ENCODE assay signal across 14 cellular contexts in genomic region chr6:56245903-56246351, GRCh38. TPM values are rescaled to one million over a fixed set of nuclear protein-coding genes. Genes with fewer than 3 reads are reported as not detected.
DNase-seq lines count a peak whose midpoint lies in the region; ATAC-seq and TF ChIP-seq lines count a peak whose summit lies in the region.
"Had no signal": no experiment of that assay in that cellular context is flagged by ENCODE, and none has a peak within 500 bp of the region (broad histone marks: within the 10 kb centered on the region; RNA-seq: fewer than 3 reads in every experiment).

No MANE protein-coding gene starts in this region.

- H3K27ac Mint-ChIP-seq in effector memory CD8-positive, alpha-beta T cell = no peak overlapping the region

- no peaks in the 10 kb centered on the region for H3K36me3 Mint-ChIP-seq in effector memory CD8-positive, alpha-beta T cell (ENCODE audit: insufficient read depth)

- H3K4me3 Mint-ChIP-seq in effector memory CD8-positive, alpha-beta T cell = no peak overlapping the region

- no peak for TF ChIP-seq EP300 in gastroesophageal sphincter (IDR thresholded peaks at IDR 0.05)

- intact Hi-C loops in gastrocnemius medialis (cut with DNase I; ENCODE audit: low total_unique reads) = no loop called here

- WGBS in gastroesophageal sphincter (ENCODE audit: low coverage in 1 of 2), 2 donors = 0 to 8% methylated on average over 1 to 2 of the region's 2 CpGs

- H3K9me3 ChIP-seq in ES-I3 (ENCODE audit: control insufficient read depth, insufficient read depth, low read length) (no peaks in the 10 kb centered on the region), adipocyte (ENCODE audit: control insufficient read depth, low read length) (no peaks in the 10 kb centered on the region), gastroesophageal sphincter (no peaks in the 10 kb centered on the region), gastrocnemius medialis (no peaks in the 10 kb centered on the region)
- H3K9me3 ChIP-seq: HAP-1 had no signal

- H3K4me3 ChIP-seq in adipocyte (ENCODE audit: low read length) (peak overlapping the region; percentile 87), gastroesophageal sphincter (peak overlapping the region; percentile 49 to 61), gastrocnemius medialis (no peak overlapping the region)
- H3K4me3 ChIP-seq: BLaER1 treated with 17β-estradiol and CSF1 and Interleukin-3, amounts not matched to agents 10 nM and 100 nM; HAP-1 had no signal

- TF ChIP-seq CTCF in gastroesophageal sphincter (IDR thresholded peaks at IDR 0.05) = no peak
- TF ChIP-seq CTCF in gastrocnemius medialis (IDR thresholded peaks at IDR 0.05 in 4 of 5, conservative IDR thresholded peaks at IDR 0.05 in 1 of 5) = no peak

- H3K4me1 Mint-ChIP-seq in effector memory CD8-positive, alpha-beta T cell (ENCODE audit: low read depth in 2 of 2) = no peaks in the 10 kb centered on the region

- DNase-seq in adipocyte (ENCODE audit: low read depth) = peak; percentile 83
- no peak for DNase-seq in gastrocnemius medialis
- DNase-seq in hippocampal formation (lab: John Stamatoyannopoulos, UW) = no peak
- DNase-seq in effector memory CD8-positive, alpha-beta T cell = no peak
- no peak for DNase-seq in Kasumi-1 (lab: John Stamatoyannopoulos, UW)
- DNase-seq: activated naive CD4-positive, alpha-beta T cell treated with anti-CD3 and anti-CD28 coated beads, Interleukin-2, amount 50 U/mL, for 16 hours; NCI-H1436; WERI-Rb-1 had no signal

- H3K27me3 Mint-ChIP-seq in effector memory CD8-positive, alpha-beta T cell = no peaks in the 10 kb centered on the region

- H3K27me3 ChIP-seq in adipocyte (replicated peaks; ENCODE audit: control insufficient read depth, insufficient read depth, low read length) (no peaks in the 10 kb centered on the region), gastroesophageal sphincter (peaks cover 8% of the 10 kb centered on the region), gastrocnemius medialis (no peaks in the 10 kb centered on the region)
- H3K27me3 ChIP-seq: BLaER1 treated with 17β-estradiol and CSF1 and Interleukin-3, amounts not matched to agents 10 nM and 100 nM had no signal

- H3K9me3 Mint-ChIP-seq in effector memory CD8-positive, alpha-beta T cell = peaks cover 0 to 9% of the 10 kb centered on the region in 2 donors

- H3K36me3 ChIP-seq in ES-I3 (ENCODE audit: insufficient read depth, low read length) (no peaks in the 10 kb centered on the region), adipocyte (ENCODE audit: control insufficient read depth, insufficient read depth, low read length, severe bottlenecking) (no peaks in the 10 kb centered on the region), gastroesophageal sphincter (no peaks in the 10 kb centered on the region), gastrocnemius medialis (no peaks in the 10 kb centered on the region)
- H3K36me3 ChIP-seq: BLaER1 treated with 17β-estradiol and CSF1 and Interleukin-3, amounts not matched to agents 10 nM and 100 nM; HAP-1; WERI-Rb-1 had no signal

- peak overlapping the region; percentile 56 to 80 (median 72) for H3K27ac ChIP-seq in gastroesophageal sphincter
- H3K27ac ChIP-seq in gastrocnemius medialis = peak overlapping the region in 3 of 4 donors; percentile 59 to 65 (median 59)
- H3K27ac ChIP-seq: BLaER1 treated with 17β-estradiol and CSF1 and Interleukin-3, amounts not matched to agents 10 nM and 100 nM; WERI-Rb-1 had no signal

- ATAC-seq in gastroesophageal sphincter (peak; percentile 54), gastrocnemius medialis (peak; percentile 40 to 47), GM18517 (IDR thresholded peaks at IDR 0.05; ENCODE audit: unreplicated experiment) (no peak)
- ATAC-seq in effector memory CD8-positive, alpha-beta T cell (replicated peaks) = no peak

- peak overlapping the region; percentile 53; the same call in 1 of the 2 replicates for H3K9ac ChIP-seq in ES-I3 (ENCODE audit: low read depth, low read length)
- H3K9ac ChIP-seq in adipocyte (ENCODE audit: low read length) = peak overlapping the region; percentile 84
- H3K9ac ChIP-seq: BLaER1 treated with 17β-estradiol and CSF1 and Interleukin-3, amounts not matched to agents 10 nM and 100 nM had no signal

- no peak for TF ChIP-seq POLR2A in gastroesophageal sphincter (IDR thresholded peaks at IDR 0.05)
- TF ChIP-seq POLR2A in gastrocnemius medialis (IDR thresholded peaks at IDR 0.05) = no peak

- H3K4me1 ChIP-seq in ES-I3 (ENCODE audit: insufficient read depth, low read length) = peaks cover 12% of the 10 kb centered on the region
- peaks cover 36% of the 10 kb centered on the region for H3K4me1 ChIP-seq in adipocyte (ENCODE audit: control insufficient read depth, insufficient read depth, low read length)
- H3K4me1 ChIP-seq in gastroesophageal sphincter = peaks cover 3 to 74% (median 11%) of the 10 kb centered on the region in 3 donors
- peaks cover 17 to 35% of the 10 kb centered on the region in 2 donors for H3K4me1 ChIP-seq in gastrocnemius medialis
- H3K4me1 ChIP-seq: HAP-1 had no signal

- in situ Hi-C loops in gastrocnemius medialis (cut with MboI; ENCODE audit: low sequenced_read_pairs in 4 of 4) = no loop called here

RNA-seq across cellular contexts. Expression of gene COL21A1, which starts 1.5 kb away (rescaled TPM):
- 10 to 100 TPM in 2 of 4 donors, 1 to 10 TPM in 2; 5.3 to 47.1 (median 15.6) TPM for total RNA-seq in gastroesophageal sphincter
- 1 to 10 TPM in 1 of 4 donors, under 1 TPM in 3; 0.19 to 1.1 (median 0.61) TPM for total RNA-seq in gastrocnemius medialis
- total RNA-seq: HepG2 had no signal

Comparison
In these comparisons a context has a peak if more than half of its experiments do, and no peak if none do; other contexts are left out.
1. H3K4me3 ChIP-seq: peak in adipocyte (single experiment) and gastroesophageal sphincter (2 of 2); none in gastrocnemius medialis (0 of 4).
2. ATAC-seq: peak in gastroesophageal sphincter (single experiment) and gastrocnemius medialis (2 of 2); none in effector memory CD8-positive, alpha-beta T cell (single experiment) and GM18517 (single experiment).